ENCODE assay signal across 21 cellular contexts in genomic region chr10:47331954-47332353, GRCh38. TPM values are rescaled to one million over a fixed set of nuclear protein-coding genes. Genes with fewer than 3 reads are reported as not detected.
"Had no signal": no experiment of that assay in that cellular context is flagged by ENCODE, and none has a peak within 500 bp of the region (broad histone marks: within the 10 kb centered on the region; RNA-seq: fewer than 3 reads in every experiment).

No MANE protein-coding gene starts in this region.

- H3K27me3 ChIP-seq: ascending aorta, body of pancreas, Peyer's patch had no signal

- H3K4me1 ChIP-seq: ascending aorta had no signal

- H3K36me3 ChIP-seq: ascending aorta, Peyer's patch had no signal

- H3K9me3 ChIP-seq: ascending aorta, body of pancreas, Peyer's patch had no signal

- H3K4me3 ChIP-seq: ascending aorta, body of pancreas, Peyer's patch had no signal

- DNase-seq: activated CD4-positive, alpha-beta T cell treated with anti-CD3 and anti-CD28 coated beads for 4 hours; activated CD8-positive, alpha-beta memory T cell treated with anti-CD3 and anti-CD28 coated beads, Interleukin-2, amount 50 U/mL, for 4 hours; activated CD8-positive, alpha-beta T cell treated with anti-CD3 and anti-CD28 coated beads for 36 hours; activated naive CD4-positive, alpha-beta T cell; activated T-cell treated with anti-CD3 and anti-CD28 coated beads, Interleukin-2, amount 50 U/mL, for 72 hours; amniotic stem cell; body of pancreas; central memory CD4-positive, alpha-beta T cell; Karpas-422; NCI-H1930; NCI-H2171; NCI-H226; NCI-H510A; NCI-H526 treated with DMSO at 0.1 percent for 48 hours; NK-92 treated with Interleukin-12 subunit alpha and Interleukin-12 subunit beta, amount 100 ng/mL, for 24 hours; Peyer's patch; SHP77 treated with DMSO at 0.1 percent for 48 hours had no signal

- ATAC-seq: activated CD4-positive, CD25-positive, alpha-beta regulatory T cell treated with anti-CD3 and anti-CD28 coated beads, Interleukin-2, amount 50 U/mL, for 24 hours; activated CD8-positive, alpha-beta T cell treated with anti-CD3 and anti-CD28 coated beads for 36 hours; activated T-cell treated with anti-CD3 and anti-CD28 coated beads, Interleukin-2, amount 50 U/mL, for 72 hours; body of pancreas had no signal

- H3K27ac ChIP-seq: ascending aorta, body of pancreas had no signal

RNA-seq across cellular contexts. Expression of gene GDF2, which starts 9.7 kb away (rescaled TPM):
- total RNA-seq: activated CD8-positive, alpha-beta T cell treated with anti-CD3 and anti-CD28 coated beads for 36 hours; activated T-cell treated with anti-CD3 and anti-CD28 coated beads, Interleukin-2, amount 50 U/mL, for 72 hours; body of pancreas; bronchial epithelial cell; Peyer's patch; SK-MEL-5 had no signal

RNA-seq across cellular contexts. Expression of gene RBP3, which starts 16.2 kb away (rescaled TPM):
- total RNA-seq: activated CD8-positive, alpha-beta T cell treated with anti-CD3 and anti-CD28 coated beads for 36 hours; activated T-cell treated with anti-CD3 and anti-CD28 coated beads, Interleukin-2, amount 50 U/mL, for 72 hours; ascending aorta; body of pancreas; bronchial epithelial cell; Peyer's patch; SK-MEL-5 had no signal

RNA-seq across cellular contexts. Expression of gene GDF10, which starts 32.0 kb away (rescaled TPM):
- total RNA-seq: bronchial epithelial cell, SK-MEL-5 had no signal

RNA-seq across cellular contexts. Expression of gene ZNF488, which starts 52.1 kb away (rescaled TPM):
- total RNA-seq: ascending aorta, SK-MEL-5 had no signal
